In the genomic region with DNA sequence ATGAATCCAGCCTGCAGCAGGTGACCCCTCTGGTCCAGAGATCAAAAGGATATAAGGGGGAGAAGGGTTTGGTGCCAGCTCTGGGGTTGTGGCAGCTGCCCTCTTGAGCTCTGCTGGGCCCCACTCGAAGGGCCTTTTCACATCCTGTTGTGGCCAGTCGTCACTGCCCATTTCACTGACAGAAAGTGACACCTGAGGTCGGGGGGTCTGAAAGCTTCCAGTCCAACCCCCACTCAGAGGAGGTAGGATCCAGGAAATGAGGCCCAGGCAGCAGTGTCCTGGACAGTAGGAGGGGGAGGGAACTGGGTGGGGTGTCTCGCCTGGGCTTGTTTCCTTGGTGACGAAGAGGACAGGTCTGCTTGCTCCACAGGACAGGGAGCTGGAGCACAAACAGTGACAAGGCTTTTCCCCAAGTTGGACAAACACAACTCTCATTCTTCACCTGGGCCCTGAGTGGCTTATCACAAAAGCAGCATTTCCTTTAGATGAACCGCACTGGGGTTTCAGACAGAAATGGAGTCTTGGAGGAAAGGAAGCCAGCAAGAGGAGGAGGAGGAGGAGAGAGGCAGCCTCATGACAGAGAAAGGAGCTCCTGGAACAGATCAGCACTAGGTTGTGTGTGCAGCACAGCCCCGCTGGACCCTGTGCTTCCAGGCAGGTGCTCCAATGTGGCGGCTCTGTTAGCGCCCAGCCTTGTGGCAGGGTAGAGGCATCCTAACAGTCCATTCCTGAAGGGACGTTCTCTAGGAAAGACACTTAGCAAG, we compare ENCODE assay signal across 1 cellular context.
TF ChIP-seq lines count a peak whose summit lies in the region.

No MANE protein-coding gene starts in this region.

TF ChIP-seq in K562, 482 proteins besides CTCF, POLR2A, EP300 and RAD21 (continued from another document):
- TF ChIP-seq GMEB1 (CRISPR knock-in tag; IDR thresholded peaks at IDR 0.05) (no peak), PTRF (tag; IDR thresholded peaks at IDR 0.05) (no peak), ZNF444 (CRISPR knock-in tag; IDR thresholded peaks at IDR 0.05) (no peak), COPS2 (conservative IDR thresholded peaks at IDR 0.05) (no peak), MXI1 (IDR thresholded peaks at IDR 0.05; ENCODE audit: low read depth, low read length) (no peak), THRAP3 (IDR thresholded peaks at IDR 0.05; ENCODE audit: borderline replicate concordance) (no peak), BACH1 (tag; IDR thresholded peaks at IDR 0.05) (no peak), CTBP1 (IDR thresholded peaks at IDR 0.05; ENCODE audit: borderline replicate concordance) (peak; percentile 63), POLR2G (IDR thresholded peaks at IDR 0.05; ENCODE audit: low read depth, low read length) (no peak), NFRKB (IDR thresholded peaks at IDR 0.05; ENCODE audit: low read depth) (no peak), REST (CRISPR knock-in tag; IDR thresholded peaks at IDR 0.05; ENCODE audit: low read depth) (no peak), RB1 (IDR thresholded peaks at IDR 0.05; ENCODE audit: low read depth) (no peak), ZNF586 (CRISPR knock-in tag; conservative IDR thresholded peaks at IDR 0.05) (no peak)
- TF ChIP-seq, protein P1, sequence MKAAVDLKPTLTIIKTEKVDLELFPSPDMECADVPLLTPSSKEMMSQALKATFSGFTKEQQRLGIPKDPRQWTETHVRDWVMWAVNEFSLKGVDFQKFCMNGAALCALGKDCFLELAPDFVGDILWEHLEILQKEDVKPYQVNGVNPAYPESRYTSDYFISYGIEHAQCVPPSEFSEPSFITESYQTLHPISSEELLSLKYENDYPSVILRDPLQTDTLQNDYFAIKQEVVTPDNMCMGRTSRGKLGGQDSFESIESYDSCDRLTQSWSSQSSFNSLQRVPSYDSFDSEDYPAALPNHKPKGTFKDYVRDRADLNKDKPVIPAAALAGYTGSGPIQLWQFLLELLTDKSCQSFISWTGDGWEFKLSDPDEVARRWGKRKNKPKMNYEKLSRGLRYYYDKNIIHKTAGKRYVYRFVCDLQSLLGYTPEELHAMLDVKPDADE (conservative IDR thresholded peaks at IDR 0.05; ENCODE audit: control insufficient read depth, low read depth, low read length): no peak
